ENCODE assay signal across 1 cellular context in genomic region chr7:37149019-37149814, GRCh38.
TF ChIP-seq lines count a peak whose summit lies in the region.

No MANE protein-coding gene starts in this region.

TF ChIP-seq in GM23338, 12 proteins besides CTCF, POLR2A, EP300 and RAD21 (continued from another document):
- TF ChIP-seq ZNF462 (CRISPR knock-in tag; IDR thresholded peaks at IDR 0.05) (no peak), NANOG (IDR thresholded peaks at IDR 0.05; ENCODE audit: borderline replicate concordance) (no peak)
